In the genomic region with DNA sequence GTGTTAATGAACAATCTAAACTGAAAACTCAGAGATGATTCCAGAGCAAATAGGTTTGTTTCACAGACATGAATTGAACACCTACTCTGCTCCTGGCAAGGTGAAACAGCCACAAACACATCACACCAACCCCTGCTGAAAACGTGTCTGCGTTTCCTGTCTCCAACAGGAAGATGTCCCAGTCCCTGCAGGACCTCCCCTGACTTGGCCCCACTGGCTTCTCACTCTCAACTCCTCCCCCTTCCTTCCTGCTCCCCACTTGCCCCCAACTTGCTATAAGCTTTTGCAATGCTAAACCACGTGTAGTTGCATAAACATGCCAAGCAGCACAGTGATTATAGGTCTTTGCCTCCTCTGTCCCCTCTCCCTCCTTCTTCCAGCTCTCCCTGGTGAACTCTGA, we compare ENCODE assay signal across 12 cellular contexts.
DNase-seq lines count a peak whose midpoint lies in the region; ATAC-seq and TF ChIP-seq lines count a peak whose summit lies in the region.
"Had no signal": no experiment of that assay in that cellular context is flagged by ENCODE, and none has a peak within 500 bp of the region (broad histone marks: within the 10 kb centered on the region; RNA-seq: fewer than 3 reads in every experiment).

No MANE protein-coding gene starts in this region.

- no peaks in the 10 kb centered on the region for H3K9me3 ChIP-seq in mucosa of descending colon
- no peaks in the 10 kb centered on the region for H3K9me3 ChIP-seq in MM.1S (replicated peaks; ENCODE audit: insufficient read depth, low read length)
- H3K9me3 ChIP-seq: SK-N-SH had no signal

- H3K4me1 ChIP-seq in mucosa of descending colon (ENCODE audit: low read depth): no peaks in the 10 kb centered on the region
- H3K4me1 ChIP-seq in MM.1S (ENCODE audit: low read length): no peaks in the 10 kb centered on the region

- no peak for TF ChIP-seq CTCF in mucosa of descending colon (IDR thresholded peaks at IDR 0.05)
- TF ChIP-seq CTCF in MM.1S (IDR thresholded peaks at IDR 0.05; ENCODE audit: low read length): no peak

- no peaks in the 10 kb centered on the region for H3K79me2 ChIP-seq in MM.1S (ENCODE audit: low read length)

- no peaks in the 10 kb centered on the region for H3K27me3 ChIP-seq in MM.1S (replicated peaks; ENCODE audit: insufficient read depth, low read length)

- peak; percentile 28 for DNase-seq in stimulated activated CD4-positive, alpha-beta T cell treated with anti-CD3 and anti-CD28 coated beads, Interleukin-15, amount 100 ng/mL, for 24 hours
- DNase-seq in stimulated activated CD4-positive, alpha-beta T cell treated with anti-CD3 and anti-CD28 coated beads, Interleukin-1b, Interleukin-23, amount 100 ng/mL, for 48 hours: no peak
- DNase-seq in activated T-cell treated with anti-CD3 and anti-CD28 coated beads for 1 hour (ENCODE audit: low read depth): peak; percentile 7
- DNase-seq in mucosa of descending colon: peak in 1 of 3 donors; percentile 3
- DNase-seq in MM.1S: no peak
- DNase-seq in NCI-H187 treated with DMSO at 0.1 percent for 48 hours (lab: John Stamatoyannopoulos, UW): no peak
- DNase-seq: KBM-7, NCI-H2029 treated with DMSO at 0.1 percent for 48 hours, SK-N-SH had no signal

- H3K9ac ChIP-seq in MM.1S (ENCODE audit: low read length): no peak overlapping the region
- H3K9ac ChIP-seq: SK-N-SH had no signal

- no peak overlapping the region for H3K27ac ChIP-seq in MM.1S (ENCODE audit: low read length)

- ATAC-seq in mucosa of descending colon (peak; percentile 45), GM21381 (IDR thresholded peaks at IDR 0.05; ENCODE audit: unreplicated experiment) (no peak), GM18520 (IDR thresholded peaks at IDR 0.05; ENCODE audit: unreplicated experiment) (no peak)
- ATAC-seq: stimulated activated memory B cell treated with anti-CD40 and anti-IgM and Interleukin-4, amounts not matched to agents 10 μg/mL and 1 μg/mL and 100 μg/mL, for 72 hours had no signal

- intact Hi-C loops in mucosa of descending colon (cut with DNase I, micrococcal nuclease): no loop called here

- H3K36me3 ChIP-seq in mucosa of descending colon (ENCODE audit: low read depth) (no peaks in the 10 kb centered on the region), MM.1S (replicated peaks; ENCODE audit: insufficient read depth, low read length) (no peaks in the 10 kb centered on the region)

- H4K20me1 ChIP-seq in MM.1S (ENCODE audit: insufficient read depth, low read length): no peaks in the 10 kb centered on the region

- H3K9me2 ChIP-seq in MM.1S (replicated peaks; ENCODE audit: insufficient read depth, low read length): no peaks in the 10 kb centered on the region
- H3K9me2 ChIP-seq: SK-N-SH had no signal

- no peaks in the 10 kb centered on the region for H3F3A ChIP-seq in MM.1S (ENCODE audit: insufficient read depth, low read length)

- H2AFZ ChIP-seq in MM.1S (ENCODE audit: low read length): no peak overlapping the region

- no peak overlapping the region for H3K4me2 ChIP-seq in MM.1S (ENCODE audit: low read depth, low read length)
- H3K4me2 ChIP-seq: SK-N-SH had no signal

- H3K4me3 ChIP-seq in mucosa of descending colon (no peak overlapping the region), MM.1S (ENCODE audit: low read length) (no peak overlapping the region)

Comparison
In these comparisons a context has a peak if more than half of its experiments do, and no peak if none do; other contexts are left out.
1. DNase-seq: peak in stimulated activated CD4-positive, alpha-beta T cell treated with anti-CD3 and anti-CD28 coated beads, Interleukin-15, amount 100 ng/mL, for 24 hours (single experiment) and activated T-cell treated with anti-CD3 and anti-CD28 coated beads for 1 hour (single experiment); none in stimulated activated CD4-positive, alpha-beta T cell treated with anti-CD3 and anti-CD28 coated beads, Interleukin-1b, Interleukin-23, amount 100 ng/mL, for 48 hours (single experiment), MM.1S (single experiment) and NCI-H187 treated with DMSO at 0.1 percent for 48 hours (single experiment).